2 cellular contexts compared by ENCODE assay signal in genomic region chr10:129465796-129466702, GRCh38.
TF ChIP-seq lines count a peak whose summit lies in the region.

No MANE protein-coding gene starts in this region.

TF ChIP-seq in SK-N-SH, 30 proteins besides CTCF, POLR2A, EP300 and RAD21 (continued from another document):
- TF ChIP-seq TAF1 (IDR thresholded peaks at IDR 0.05; ENCODE audit: borderline replicate concordance, low read depth, low read length) (no peak), GABPA (IDR thresholded peaks at IDR 0.05; ENCODE audit: low read depth) (no peak), NRF1 (IDR thresholded peaks at IDR 0.05; ENCODE audit: low read depth, low read length) (no peak)
- TF ChIP-seq, protein P1, sequence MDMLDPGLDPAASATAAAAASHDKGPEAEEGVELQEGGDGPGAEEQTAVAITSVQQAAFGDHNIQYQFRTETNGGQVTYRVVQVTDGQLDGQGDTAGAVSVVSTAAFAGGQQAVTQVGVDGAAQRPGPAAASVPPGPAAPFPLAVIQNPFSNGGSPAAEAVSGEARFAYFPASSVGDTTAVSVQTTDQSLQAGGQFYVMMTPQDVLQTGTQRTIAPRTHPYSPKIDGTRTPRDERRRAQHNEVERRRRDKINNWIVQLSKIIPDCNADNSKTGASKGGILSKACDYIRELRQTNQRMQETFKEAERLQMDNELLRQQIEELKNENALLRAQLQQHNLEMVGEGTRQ (IDR thresholded peaks at IDR 0.05; ENCODE audit: borderline replicate concordance, low read depth, low read length) = no peak
- TF ChIP-seq, protein P2, sequence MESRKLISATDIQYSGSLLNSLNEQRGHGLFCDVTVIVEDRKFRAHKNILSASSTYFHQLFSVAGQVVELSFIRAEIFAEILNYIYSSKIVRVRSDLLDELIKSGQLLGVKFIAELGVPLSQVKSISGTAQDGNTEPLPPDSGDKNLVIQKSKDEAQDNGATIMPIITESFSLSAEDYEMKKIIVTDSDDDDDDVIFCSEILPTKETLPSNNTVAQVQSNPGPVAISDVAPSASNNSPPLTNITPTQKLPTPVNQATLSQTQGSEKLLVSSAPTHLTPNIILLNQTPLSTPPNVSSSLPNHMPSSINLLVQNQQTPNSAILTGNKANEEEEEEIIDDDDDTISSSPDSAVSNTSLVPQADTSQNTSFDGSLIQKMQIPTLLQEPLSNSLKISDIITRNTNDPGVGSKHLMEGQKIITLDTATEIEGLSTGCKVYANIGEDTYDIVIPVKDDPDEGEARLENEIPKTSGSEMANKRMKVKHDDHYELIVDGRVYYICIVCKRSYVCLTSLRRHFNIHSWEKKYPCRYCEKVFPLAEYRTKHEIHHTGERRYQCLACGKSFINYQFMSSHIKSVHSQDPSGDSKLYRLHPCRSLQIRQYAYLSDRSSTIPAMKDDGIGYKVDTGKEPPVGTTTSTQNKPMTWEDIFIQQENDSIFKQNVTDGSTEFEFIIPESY (IDR thresholded peaks at IDR 0.05; ENCODE audit: borderline replicate concordance, low read depth) = no peak

TF ChIP-seq in SK-N-SH treated with all-trans-retinoic acid at 6 μM for 48 hours, 23 proteins besides CTCF, POLR2A, EP300 and RAD21 (continued from another document):
- TF ChIP-seq, protein P3, sequence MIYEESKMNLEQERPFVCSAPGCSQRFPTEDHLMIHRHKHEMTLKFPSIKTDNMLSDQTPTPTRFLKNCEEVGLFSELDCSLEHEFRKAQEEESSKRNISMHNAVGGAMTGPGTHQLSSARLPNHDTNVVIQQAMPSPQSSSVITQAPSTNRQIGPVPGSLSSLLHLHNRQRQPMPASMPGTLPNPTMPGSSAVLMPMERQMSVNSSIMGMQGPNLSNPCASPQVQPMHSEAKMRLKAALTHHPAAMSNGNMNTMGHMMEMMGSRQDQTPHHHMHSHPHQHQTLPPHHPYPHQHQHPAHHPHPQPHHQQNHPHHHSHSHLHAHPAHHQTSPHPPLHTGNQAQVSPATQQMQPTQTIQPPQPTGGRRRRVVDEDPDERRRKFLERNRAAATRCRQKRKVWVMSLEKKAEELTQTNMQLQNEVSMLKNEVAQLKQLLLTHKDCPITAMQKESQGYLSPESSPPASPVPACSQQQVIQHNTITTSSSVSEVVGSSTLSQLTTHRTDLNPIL (CRISPR knock-in tag; IDR thresholded peaks at IDR 0.05; ENCODE audit: low read depth) = no peak
- TF ChIP-seq, protein P4, sequence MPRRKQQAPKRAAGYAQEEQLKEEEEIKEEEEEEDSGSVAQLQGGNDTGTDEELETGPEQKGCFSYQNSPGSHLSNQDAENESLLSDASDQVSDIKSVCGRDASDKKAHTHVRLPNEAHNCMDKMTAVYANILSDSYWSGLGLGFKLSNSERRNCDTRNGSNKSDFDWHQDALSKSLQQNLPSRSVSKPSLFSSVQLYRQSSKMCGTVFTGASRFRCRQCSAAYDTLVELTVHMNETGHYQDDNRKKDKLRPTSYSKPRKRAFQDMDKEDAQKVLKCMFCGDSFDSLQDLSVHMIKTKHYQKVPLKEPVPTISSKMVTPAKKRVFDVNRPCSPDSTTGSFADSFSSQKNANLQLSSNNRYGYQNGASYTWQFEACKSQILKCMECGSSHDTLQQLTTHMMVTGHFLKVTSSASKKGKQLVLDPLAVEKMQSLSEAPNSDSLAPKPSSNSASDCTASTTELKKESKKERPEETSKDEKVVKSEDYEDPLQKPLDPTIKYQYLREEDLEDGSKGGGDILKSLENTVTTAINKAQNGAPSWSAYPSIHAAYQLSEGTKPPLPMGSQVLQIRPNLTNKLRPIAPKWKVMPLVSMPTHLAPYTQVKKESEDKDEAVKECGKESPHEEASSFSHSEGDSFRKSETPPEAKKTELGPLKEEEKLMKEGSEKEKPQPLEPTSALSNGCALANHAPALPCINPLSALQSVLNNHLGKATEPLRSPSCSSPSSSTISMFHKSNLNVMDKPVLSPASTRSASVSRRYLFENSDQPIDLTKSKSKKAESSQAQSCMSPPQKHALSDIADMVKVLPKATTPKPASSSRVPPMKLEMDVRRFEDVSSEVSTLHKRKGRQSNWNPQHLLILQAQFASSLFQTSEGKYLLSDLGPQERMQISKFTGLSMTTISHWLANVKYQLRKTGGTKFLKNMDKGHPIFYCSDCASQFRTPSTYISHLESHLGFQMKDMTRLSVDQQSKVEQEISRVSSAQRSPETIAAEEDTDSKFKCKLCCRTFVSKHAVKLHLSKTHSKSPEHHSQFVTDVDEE (CRISPR knock-in tag; IDR thresholded peaks at IDR 0.05) = no peak
- TF ChIP-seq CSDC2 (CRISPR knock-in tag; IDR thresholded peaks at IDR 0.05) = no peak
- no peak for TF ChIP-seq GLIS3 (CRISPR knock-in tag; IDR thresholded peaks at IDR 0.05)
- no peak for TF ChIP-seq ZNF70 (CRISPR knock-in tag; IDR thresholded peaks at IDR 0.05)
- TF ChIP-seq SNAI2 (CRISPR knock-in tag; IDR thresholded peaks at IDR 0.05) = no peak
- TF ChIP-seq OSR1 (CRISPR knock-in tag; IDR thresholded peaks at IDR 0.05) = no peak
- no peak for TF ChIP-seq RARB (CRISPR knock-in tag; IDR thresholded peaks at IDR 0.05)
